Comparison of ENCODE assay signal across 29 cellular contexts in genomic region chr5:116418774-116419173, GRCh38.
"Had no signal": no experiment of that assay in that cellular context is flagged by ENCODE, and none has a peak within 500 bp of the region (broad histone marks: within the 10 kb centered on the region; RNA-seq: fewer than 3 reads in every experiment).

No MANE protein-coding gene starts in this region.

- ATAC-seq: stimulated activated effector memory CD8-positive, alpha-beta T cell treated with anti-CD3 and anti-CD28 coated beads, Interleukin-12 subunit alpha, Interleukin-12 subunit beta, amount 100 ng/mL, for 72 hours; stimulated activated memory B cell treated with anti-CD40 and anti-IgM and Interleukin-4, amounts not matched to agents 10 μg/mL and 1 μg/mL and 100 μg/mL, for 72 hours; stimulated activated naive B cell treated with anti-CD40 and anti-IgM and Interleukin-4, amounts not matched to agents 10 μg/mL and 1 μg/mL and 100 μg/mL, for 72 hours; stimulated activated naive CD8-positive, alpha-beta T cell treated with anti-CD3 and anti-CD28 coated beads, Interleukin-15, amount 100 ng/mL, for 72 hours; stimulated activated naive CD8-positive, alpha-beta T cell treated with anti-CD3 and anti-CD28 coated beads, Interleukin-15, Interleukin-2, amounts not matched to agents 100 U/mL and 50 U/mL, for 24 hours; upper lobe of right lung had no signal

- H3K9me3 ChIP-seq: stomach, suprapubic skin, testis, thoracic aorta, thyroid gland, tibial artery, tibial nerve, transverse colon, upper lobe of left lung, upper lobe of right lung, uterus, vagina had no signal

- H3K36me3 ChIP-seq: stomach, thoracic aorta, thyroid gland, tibial artery, transverse colon, upper lobe of left lung, upper lobe of right lung, uterus, vagina had no signal

- DNase-seq: stimulated activated CD4-positive, alpha-beta T cell treated with anti-CD3 and anti-CD28 coated beads, Interleukin-2, amount 100 ng/mL, for 48 hours; stimulated activated CD4-positive, alpha-beta T cell treated with anti-CD3 and anti-CD28 coated beads, Interleukin-4, amount 100 ng/mL, for 1 hour; stimulated activated CD4-positive, alpha-beta T cell treated with anti-CD3 and anti-CD28 coated beads, Interleukin-4, amount 100 ng/mL, for 24 hours; stimulated activated CD4-positive, alpha-beta T cell treated with anti-CD3 and anti-CD28 coated beads, Interleukin-4, amount 100 ng/mL, for 4 hours; stimulated activated CD8-positive, alpha-beta memory T cell treated with anti-CD3 and anti-CD28 coated beads, Interleukin-4, amount 100 ng/mL, for 48 hours; stimulated activated naive B cell treated with anti-CD40 and anti-IgM and Interleukin-4, amounts not matched to agents 10 μg/mL and 1 μg/mL and 100 μg/mL, for 72 hours; stimulated activated naive CD4-positive, alpha-beta T cell; stimulated activated naive CD4-positive, alpha-beta T cell treated with Interleukin-2 at 50 U/mL for 16 hours; stimulated activated naive CD8-positive, alpha-beta T cell treated with anti-CD3 and anti-CD28 coated beads, Interleukin-15, amount 100 ng/mL, for 72 hours; stimulated activated naive CD8-positive, alpha-beta T cell treated with anti-CD3 and anti-CD28 coated beads, Interleukin-15, Interleukin-2, amounts not matched to agents 100 U/mL and 50 U/mL, for 24 hours; stomach; substantia nigra; testis; tibial artery; transverse colon; trophoblast cell; upper lobe of left lung; upper lobe of right lung; uterus had no signal

- H3K27me3 Mint-ChIP-seq: stimulated activated memory B cell treated with anti-CD40 and anti-IgM and Interleukin-4, amounts not matched to agents 10 μg/mL and 1 μg/mL and 100 μg/mL, for 72 hours; stimulated activated naive B cell treated with anti-CD40 and anti-IgM and Interleukin-4, amounts not matched to agents 10 μg/mL and 1 μg/mL and 100 μg/mL, for 72 hours; stimulated activated naive CD8-positive, alpha-beta T cell treated with anti-CD3 and anti-CD28 coated beads, Interleukin-15, amount 100 ng/mL, for 72 hours; stimulated activated naive CD8-positive, alpha-beta T cell treated with anti-CD3 and anti-CD28 coated beads, Interleukin-15, Interleukin-2, amounts not matched to agents 100 ng/mL and 50 ng/mL, for 24 hours; type B pancreatic cell had no signal

- H3K4me1 ChIP-seq: suprapubic skin, tibial artery, tibial nerve, transverse colon, upper lobe of right lung, vagina had no signal

- H3K4me1 Mint-ChIP-seq: stimulated activated memory B cell treated with anti-CD40 and anti-IgM and Interleukin-4, amounts not matched to agents 10 μg/mL and 1 μg/mL and 100 μg/mL, for 72 hours; stimulated activated naive B cell treated with anti-CD40 and anti-IgM and Interleukin-4, amounts not matched to agents 10 μg/mL and 1 μg/mL and 100 μg/mL, for 72 hours; stimulated activated naive CD8-positive, alpha-beta T cell treated with anti-CD3 and anti-CD28 coated beads, Interleukin-15, amount 100 ng/mL, for 72 hours had no signal

- H3K27ac Mint-ChIP-seq: stimulated activated effector memory CD8-positive, alpha-beta T cell treated with anti-CD3 and anti-CD28 coated beads, Interleukin-12 subunit alpha, Interleukin-12 subunit beta, amount 100 ng/mL, for 72 hours; stimulated activated memory B cell treated with anti-CD40 and anti-IgM and Interleukin-4, amounts not matched to agents 10 μg/mL and 1 μg/mL and 100 μg/mL, for 72 hours; stimulated activated naive B cell treated with anti-CD40 and anti-IgM and Interleukin-4, amounts not matched to agents 10 μg/mL and 1 μg/mL and 100 μg/mL, for 72 hours; stimulated activated naive CD8-positive, alpha-beta T cell treated with anti-CD3 and anti-CD28 coated beads, Interleukin-15, amount 100 ng/mL, for 72 hours; stimulated activated naive CD8-positive, alpha-beta T cell treated with anti-CD3 and anti-CD28 coated beads, Interleukin-15, Interleukin-2, amounts not matched to agents 100 ng/mL and 50 ng/mL, for 24 hours; type B pancreatic cell had no signal

- H3K27ac ChIP-seq: stomach, suprapubic skin, testis, thoracic aorta, thyroid gland, tibial artery, tibial nerve, transverse colon, upper lobe of left lung, upper lobe of right lung, vagina had no signal

- H3K4me3 Mint-ChIP-seq: stimulated activated effector memory CD8-positive, alpha-beta T cell treated with anti-CD3 and anti-CD28 coated beads, Interleukin-12 subunit alpha, Interleukin-12 subunit beta, amount 100 ng/mL, for 72 hours; stimulated activated memory B cell treated with anti-CD40 and anti-IgM and Interleukin-4, amounts not matched to agents 10 μg/mL and 1 μg/mL and 100 μg/mL, for 72 hours; stimulated activated naive B cell treated with anti-CD40 and anti-IgM and Interleukin-4, amounts not matched to agents 10 μg/mL and 1 μg/mL and 100 μg/mL, for 72 hours; stimulated activated naive CD8-positive, alpha-beta T cell treated with anti-CD3 and anti-CD28 coated beads, Interleukin-15, amount 100 ng/mL, for 72 hours; stimulated activated naive CD8-positive, alpha-beta T cell treated with anti-CD3 and anti-CD28 coated beads, Interleukin-15, Interleukin-2, amounts not matched to agents 100 ng/mL and 50 ng/mL, for 24 hours; type B pancreatic cell had no signal

- H3K9me3 Mint-ChIP-seq: stimulated activated effector memory CD8-positive, alpha-beta T cell treated with anti-CD3 and anti-CD28 coated beads, Interleukin-12 subunit alpha, Interleukin-12 subunit beta, amount 100 ng/mL, for 72 hours; stimulated activated memory B cell treated with anti-CD40 and anti-IgM and Interleukin-4, amounts not matched to agents 10 μg/mL and 1 μg/mL and 100 μg/mL, for 72 hours; stimulated activated naive CD8-positive, alpha-beta T cell treated with anti-CD3 and anti-CD28 coated beads, Interleukin-15, amount 100 ng/mL, for 72 hours had no signal

- H3K36me3 Mint-ChIP-seq: stimulated activated effector memory CD8-positive, alpha-beta T cell treated with anti-CD3 and anti-CD28 coated beads, Interleukin-12 subunit alpha, Interleukin-12 subunit beta, amount 100 ng/mL, for 72 hours; type B pancreatic cell had no signal

- H3K4me3 ChIP-seq: stomach, suprapubic skin, testis, thoracic aorta, thyroid gland, tibial artery, tibial nerve, transverse colon, upper lobe of left lung, upper lobe of right lung, uterus, vagina had no signal

- H3K27me3 ChIP-seq: stomach, suprapubic skin, testis, thyroid gland, tibial artery, tibial nerve, transverse colon, upper lobe of left lung, upper lobe of right lung, uterus, vagina had no signal

- FAIRE-seq: urothelium cell line had no signal
